In the genomic region with DNA sequence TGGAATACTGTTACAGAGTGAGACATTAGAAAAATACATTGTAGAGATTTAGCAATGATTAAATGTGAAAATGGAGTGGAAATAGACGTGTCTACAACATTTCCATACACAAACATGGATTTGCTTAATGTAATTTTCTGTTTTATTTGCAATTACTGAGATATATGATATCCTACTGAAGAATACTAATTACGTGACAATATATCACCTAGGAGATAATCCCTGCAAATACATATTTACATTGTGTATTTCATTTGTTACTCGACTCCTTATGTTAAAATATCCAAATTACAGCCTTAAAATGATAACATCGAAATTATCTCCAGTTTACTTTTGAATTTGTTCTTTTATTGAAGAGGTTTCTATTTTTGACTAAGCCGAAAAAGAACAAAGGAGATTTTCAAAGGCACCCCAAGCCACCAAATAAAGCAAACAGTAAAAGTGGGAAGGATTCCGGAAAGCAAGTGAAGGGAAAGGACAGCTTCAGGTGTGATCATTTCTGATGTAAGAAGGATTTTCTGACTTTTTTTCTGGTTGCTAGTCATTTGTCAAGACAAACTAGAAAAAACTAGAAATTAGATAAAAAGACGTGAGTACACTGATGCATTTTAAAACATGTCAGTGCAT, we compare ENCODE assay signal across 1 cellular context.
TF ChIP-seq lines count a peak whose summit lies in the region.

No MANE protein-coding gene starts in this region.

TF ChIP-seq in HEK293, 187 proteins besides CTCF, POLR2A, EP300 and RAD21 (continued from another document):
- TF ChIP-seq, protein P1, sequence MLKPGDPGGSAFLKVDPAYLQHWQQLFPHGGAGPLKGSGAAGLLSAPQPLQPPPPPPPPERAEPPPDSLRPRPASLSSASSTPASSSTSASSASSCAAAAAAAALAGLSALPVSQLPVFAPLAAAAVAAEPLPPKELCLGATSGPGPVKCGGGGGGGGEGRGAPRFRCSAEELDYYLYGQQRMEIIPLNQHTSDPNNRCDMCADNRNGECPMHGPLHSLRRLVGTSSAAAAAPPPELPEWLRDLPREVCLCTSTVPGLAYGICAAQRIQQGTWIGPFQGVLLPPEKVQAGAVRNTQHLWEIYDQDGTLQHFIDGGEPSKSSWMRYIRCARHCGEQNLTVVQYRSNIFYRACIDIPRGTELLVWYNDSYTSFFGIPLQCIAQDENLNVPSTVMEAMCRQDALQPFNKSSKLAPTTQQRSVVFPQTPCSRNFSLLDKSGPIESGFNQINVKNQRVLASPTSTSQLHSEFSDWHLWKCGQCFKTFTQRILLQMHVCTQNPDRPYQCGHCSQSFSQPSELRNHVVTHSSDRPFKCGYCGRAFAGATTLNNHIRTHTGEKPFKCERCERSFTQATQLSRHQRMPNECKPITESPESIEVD (tag by site-specific recombination; IDR thresholded peaks at IDR 0.05) = peak; percentile 81
- TF ChIP-seq, protein P2, sequence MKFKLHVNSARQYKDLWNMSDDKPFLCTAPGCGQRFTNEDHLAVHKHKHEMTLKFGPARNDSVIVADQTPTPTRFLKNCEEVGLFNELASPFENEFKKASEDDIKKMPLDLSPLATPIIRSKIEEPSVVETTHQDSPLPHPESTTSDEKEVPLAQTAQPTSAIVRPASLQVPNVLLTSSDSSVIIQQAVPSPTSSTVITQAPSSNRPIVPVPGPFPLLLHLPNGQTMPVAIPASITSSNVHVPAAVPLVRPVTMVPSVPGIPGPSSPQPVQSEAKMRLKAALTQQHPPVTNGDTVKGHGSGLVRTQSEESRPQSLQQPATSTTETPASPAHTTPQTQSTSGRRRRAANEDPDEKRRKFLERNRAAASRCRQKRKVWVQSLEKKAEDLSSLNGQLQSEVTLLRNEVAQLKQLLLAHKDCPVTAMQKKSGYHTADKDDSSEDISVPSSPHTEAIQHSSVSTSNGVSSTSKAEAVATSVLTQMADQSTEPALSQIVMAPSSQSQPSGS (tag by site-specific recombination; IDR thresholded peaks at IDR 0.05; ENCODE audit: low read depth) = no peak
- TF ChIP-seq SP7 (tag by site-specific recombination; IDR thresholded peaks at IDR 0.05) (peak; percentile 86), ZNF837 (tag by site-specific recombination; IDR thresholded peaks at IDR 0.05) (no peak), ZNF701 (tag by site-specific recombination; IDR thresholded peaks at IDR 0.05) (no peak), ZNF302 (tag by site-specific recombination; IDR thresholded peaks at IDR 0.05; ENCODE audit: low read depth) (no peak), ZBTB21 (tag by site-specific recombination; IDR thresholded peaks at IDR 0.05) (no peak), ZNF274 (IDR thresholded peaks at IDR 0.05; ENCODE audit: low read length) (no peak), ZNF274 (tag by site-specific recombination; IDR thresholded peaks at IDR 0.05; ENCODE audit: borderline replicate concordance) (no peak)
- TF ChIP-seq, protein P3, sequence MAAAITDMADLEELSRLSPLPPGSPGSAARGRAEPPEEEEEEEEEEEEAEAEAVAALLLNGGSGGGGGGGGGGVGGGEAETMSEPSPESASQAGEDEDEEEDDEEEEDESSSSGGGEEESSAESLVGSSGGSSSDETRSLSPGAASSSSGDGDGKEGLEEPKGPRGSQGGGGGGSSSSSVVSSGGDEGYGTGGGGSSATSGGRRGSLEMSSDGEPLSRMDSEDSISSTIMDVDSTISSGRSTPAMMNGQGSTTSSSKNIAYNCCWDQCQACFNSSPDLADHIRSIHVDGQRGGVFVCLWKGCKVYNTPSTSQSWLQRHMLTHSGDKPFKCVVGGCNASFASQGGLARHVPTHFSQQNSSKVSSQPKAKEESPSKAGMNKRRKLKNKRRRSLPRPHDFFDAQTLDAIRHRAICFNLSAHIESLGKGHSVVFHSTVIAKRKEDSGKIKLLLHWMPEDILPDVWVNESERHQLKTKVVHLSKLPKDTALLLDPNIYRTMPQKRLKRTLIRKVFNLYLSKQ (tag by site-specific recombination; IDR thresholded peaks at IDR 0.05; ENCODE audit: borderline replicate concordance) = no peak
